ENCODE assay signal across 8 cellular contexts in genomic region chr2:105143467-105144127, GRCh38.
DNase-seq lines count a peak whose midpoint lies in the region; ATAC-seq and TF ChIP-seq lines count a peak whose summit lies in the region.

No MANE protein-coding gene starts in this region.

- H3K27ac Mint-ChIP-seq in T-helper 1 cell treated with Interleukin-12 subunit alpha and Interleukin-12 subunit beta and Interleukin-4 antibody, amounts not matched to agents 30 μg/mL and 1 μg/mL, for 36 hours: no peak overlapping the region
- no peak overlapping the region for H3K27ac Mint-ChIP-seq in natural killer cell

- H3K9me3 ChIP-seq in A673 (ENCODE audit: low read depth, low read length, poor library complexity, severe bottlenecking): no peaks in the 10 kb centered on the region
- H3K9me3 ChIP-seq in ectodermal cell (ENCODE audit: control insufficient read depth, low read length): no peaks in the 10 kb centered on the region
- H3K9me3 ChIP-seq in vagina: no peaks in the 10 kb centered on the region

- H3K4me3 ChIP-seq in A673 (ENCODE audit: low read depth, low read length, poor library complexity, severe bottlenecking) (peak overlapping the region; percentile 31), ectodermal cell (ENCODE audit: insufficient read depth, low read depth, low read length) (peak overlapping the region; percentile 60), vagina (peak overlapping the region; percentile 47 to 52)

- POLR2A ChIA-PET in A673 (lab: Charles Lee; ENCODE audit: low non-redundant PET): no interaction called here

- peak; percentile 60 for ATAC-seq in GM21367 (IDR thresholded peaks at IDR 0.05; ENCODE audit: unreplicated experiment)
- ATAC-seq in natural killer cell: peak in 2 of 3 donors; percentile 44 to 67
- ATAC-seq in GM19395 (IDR thresholded peaks at IDR 0.05; ENCODE audit: unreplicated experiment): no peak

- H3K4me1 Mint-ChIP-seq in T-helper 1 cell treated with Interleukin-12 subunit alpha and Interleukin-12 subunit beta and Interleukin-4 antibody, amounts not matched to agents 30 μg/mL and 1 μg/mL, for 36 hours (ENCODE audit: low read depth): peaks cover 8% of the 10 kb centered on the region
- H3K4me1 Mint-ChIP-seq in natural killer cell: peaks cover 6 to 7% of the 10 kb centered on the region in 2 donors

- peak overlapping the region; percentile 78 for H3K4me3 Mint-ChIP-seq in T-helper 1 cell treated with Interleukin-12 subunit alpha and Interleukin-12 subunit beta and Interleukin-4 antibody, amounts not matched to agents 30 μg/mL and 1 μg/mL, for 36 hours
- H3K4me3 Mint-ChIP-seq in natural killer cell: peak overlapping the region; percentile 57

- H3K36me3 Mint-ChIP-seq in T-helper 1 cell treated with Interleukin-12 subunit alpha and Interleukin-12 subunit beta and Interleukin-4 antibody, amounts not matched to agents 30 μg/mL and 1 μg/mL, for 36 hours (ENCODE audit: low read depth): no peaks in the 10 kb centered on the region
- H3K36me3 Mint-ChIP-seq in natural killer cell: no peaks in the 10 kb centered on the region

- TF ChIP-seq POLR2A in vagina (IDR thresholded peaks at IDR 0.05): no peak

- BruUV-seq in A673 (replicated peaks; lab: Mats Ljungman, UMichigan): no TSS peak

- H3K4me1 ChIP-seq in A673 (ENCODE audit: insufficient read depth, low read length, poor library complexity, severe bottlenecking): no peaks in the 10 kb centered on the region
- H3K4me1 ChIP-seq in ectodermal cell (ENCODE audit: control insufficient read depth, insufficient read depth, low read length): peaks cover 6% of the 10 kb centered on the region
- H3K4me1 ChIP-seq in vagina: peaks cover 17% of the 10 kb centered on the region

- peaks cover 30% of the 10 kb centered on the region for H3K27me3 Mint-ChIP-seq in T-helper 1 cell treated with Interleukin-12 subunit alpha and Interleukin-12 subunit beta and Interleukin-4 antibody, amounts not matched to agents 30 μg/mL and 1 μg/mL, for 36 hours (ENCODE audit: low read depth)
- H3K27me3 Mint-ChIP-seq in natural killer cell (ENCODE audit: low read depth in 2 of 2): peaks cover 24 to 33% of the 10 kb centered on the region in 2 donors

- H3K27me3 ChIP-seq in A673 (replicated peaks; ENCODE audit: insufficient read depth, low read depth, low read length, poor library complexity) (peaks cover 66% of the 10 kb centered on the region), ectodermal cell (ENCODE audit: control insufficient read depth, insufficient read depth, low read length, poor library complexity, severe bottlenecking) (peaks cover 8% of the 10 kb centered on the region), vagina (no peaks in the 10 kb centered on the region)

- no peaks in the 10 kb centered on the region for H3K36me3 ChIP-seq in A673 (ENCODE audit: insufficient read depth, low read length, poor library complexity, severe bottlenecking)
- H3K36me3 ChIP-seq in ectodermal cell (ENCODE audit: control insufficient read depth, insufficient read depth, low read length): no peaks in the 10 kb centered on the region
- no peaks in the 10 kb centered on the region for H3K36me3 ChIP-seq in vagina

- DNase-seq in A673 (ENCODE audit: low spot score) (peak; percentile 9), natural killer cell (no peak), vagina (ENCODE audit: extremely low spot score in 2 of 2) (no peak), GM10266 (ENCODE audit: extremely low spot score) (no peak)

- TF ChIP-seq CTCF in A673 (conservative IDR thresholded peaks at IDR 0.05; ENCODE audit: low read depth, low read length) (no peak), natural killer cell (IDR thresholded peaks at IDR 0.05) (no peak), vagina (IDR thresholded peaks at IDR 0.05) (no peak), GM10266 (IDR thresholded peaks at IDR 0.05; ENCODE audit: control insufficient read depth, insufficient read depth, low read depth, missing control alignments) (no peak)

- CTCF ChIA-PET in A673 (lab: Charles Lee): no interaction called here

- WGBS in ectodermal cell, 2 experiments: 3% methylated on average over 46 to 48 of the region's 49 CpGs

- H3K9me3 Mint-ChIP-seq in T-helper 1 cell treated with Interleukin-12 subunit alpha and Interleukin-12 subunit beta and Interleukin-4 antibody, amounts not matched to agents 30 μg/mL and 1 μg/mL, for 36 hours: no peaks in the 10 kb centered on the region
- no peaks in the 10 kb centered on the region for H3K9me3 Mint-ChIP-seq in natural killer cell

- intact Hi-C loops in A673 (cut with micrococcal nuclease; ENCODE audit: unreplicated experiment): no loop called here
- intact Hi-C loops in natural killer cell (cut with micrococcal nuclease): no loop called here
- intact Hi-C loops in vagina (cut with DNase I): loop anchor here (5.0 kb wide), 1 partner anchor 1236 kb away; no protein-coding TSS in a partner anchor

- H3K27ac ChIP-seq in A673 (ENCODE audit: low read depth, low read length, poor library complexity, severe bottlenecking) (no peak overlapping the region), ectodermal cell (ENCODE audit: insufficient read depth, low read depth, low read length, poor library complexity, severe bottlenecking) (no peak overlapping the region), vagina (no peak overlapping the region)
